ENCODE assay signal across 2 cellular contexts in genomic region chr19:50801107-50801506, GRCh38.
TF ChIP-seq lines count a peak whose summit lies in the region.

No MANE protein-coding gene starts in this region.

TF ChIP-seq in SK-N-SH, 30 proteins besides CTCF, POLR2A, EP300 and RAD21 (continued from another document):
- TF ChIP-seq MXI1 (IDR thresholded peaks at IDR 0.05; ENCODE audit: low read depth, low read length) = no peak
- TF ChIP-seq FOSL2 (IDR thresholded peaks at IDR 0.05; ENCODE audit: borderline replicate concordance, low read depth) = no peak

TF ChIP-seq in SK-N-SH treated with all-trans-retinoic acid at 6 μM for 48 hours, 23 proteins besides CTCF, POLR2A, EP300 and RAD21 (continued from another document):
- TF ChIP-seq ZNF70 (CRISPR knock-in tag; IDR thresholded peaks at IDR 0.05) = no peak
- TF ChIP-seq ZFP3 (CRISPR knock-in tag; IDR thresholded peaks at IDR 0.05) = no peak
- no peak for TF ChIP-seq ZFP30 (CRISPR knock-in tag; IDR thresholded peaks at IDR 0.05)
- TF ChIP-seq SNAI2 (CRISPR knock-in tag; IDR thresholded peaks at IDR 0.05) = no peak
- TF ChIP-seq CSDC2 (CRISPR knock-in tag; IDR thresholded peaks at IDR 0.05) = no peak
- TF ChIP-seq RARB (CRISPR knock-in tag; IDR thresholded peaks at IDR 0.05) = no peak
- TF ChIP-seq BACH2 (CRISPR knock-in tag; IDR thresholded peaks at IDR 0.05; ENCODE audit: borderline replicate concordance) = no peak
